ENCODE assay signal across 25 cellular contexts in the genomic region with DNA sequence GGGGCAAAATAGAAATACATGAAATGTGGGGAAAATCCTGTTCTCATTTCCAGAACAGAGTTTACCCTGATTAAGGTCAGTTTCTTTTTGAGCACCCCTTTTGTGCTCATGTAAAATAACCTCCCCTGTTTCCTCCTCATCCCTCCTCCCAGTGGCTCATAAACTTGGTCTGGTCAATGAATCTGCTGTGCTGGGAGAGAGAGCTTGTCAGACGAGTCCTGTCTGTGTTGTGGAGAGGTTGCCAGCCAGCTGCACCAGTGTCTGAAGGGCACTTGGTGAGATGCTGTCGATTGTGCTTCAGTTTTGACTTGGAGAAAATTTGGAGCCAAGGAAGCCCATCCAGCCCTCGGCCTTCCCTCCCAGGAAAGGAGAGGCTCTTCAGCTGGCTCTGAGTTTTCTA. TPM values are rescaled to one million over a fixed set of nuclear protein-coding genes. Genes with fewer than 3 reads are reported as not detected.
DNase-seq lines count a peak whose midpoint lies in the region; ATAC-seq, FAIRE-seq and TF ChIP-seq lines count a peak whose summit lies in the region.
"Had no signal": no experiment of that assay in that cellular context is flagged by ENCODE, and none has a peak within 500 bp of the region (broad histone marks: within the 10 kb centered on the region; RNA-seq: fewer than 3 reads in every experiment).

No MANE protein-coding gene starts in this region.

- no peak overlapping the region for H3K27ac ChIP-seq in HepG2 (ENCODE audit: extremely low read length, insufficient read depth, low read length)
- H3K27ac ChIP-seq in right lobe of liver = no peak overlapping the region
- H3K27ac ChIP-seq in mesenchymal stem cell (ENCODE audit: low read length, poor library complexity, severe bottlenecking) = no peak overlapping the region
- H3K27ac ChIP-seq: 22Rv1, GM23248, Peyer's patch had no signal

- H3K79me1 ChIP-seq in mesenchymal stem cell (replicated peaks; ENCODE audit: low read length, poor library complexity, severe bottlenecking) = no peaks in the 10 kb centered on the region

- TF ChIP-seq EP300 in HepG2 (IDR thresholded peaks at IDR 0.05; ENCODE audit: low read depth in 2 of 2, low read length in 2 of 2) = no peak
- no peak for TF ChIP-seq EP300 in HepG2 (CRISPR knock-in tag; IDR thresholded peaks at IDR 0.05; ENCODE audit: borderline replicate concordance)

- H3K23ac ChIP-seq in mesenchymal stem cell (ENCODE audit: low read length in 2 of 2) = no peak overlapping the region

- H3K79me2 ChIP-seq in HepG2 (ENCODE audit: insufficient read depth, low read length) = no peaks in the 10 kb centered on the region

- CTCF ChIA-PET in HepG2 (lab: Yijun Ruan, JAX; ENCODE audit: low intra/inter-chr PET ratio, low total read pairs) = no interaction called here

- no peak overlapping the region for H2AK5ac ChIP-seq in mesenchymal stem cell (ENCODE audit: low read length, severe bottlenecking)

- H3K4me3 ChIP-seq in HepG2 (replicated peaks in 1 of 3; ENCODE audit: insufficient read depth in 1 of 3, low read depth in 2 of 3, low read length in 3 of 3) (no peak overlapping the region), right lobe of liver (no peak overlapping the region), mesenchymal stem cell (ENCODE audit: insufficient read depth in 1 of 2, low read depth in 1 of 2, low read length in 2 of 2) (no peak overlapping the region)
- H3K4me3 ChIP-seq: GM23248, HAP-1, MG63, Peyer's patch had no signal

- H4K91ac ChIP-seq in mesenchymal stem cell (ENCODE audit: low read length) = no peak overlapping the region

- no TSS peak for BruUV-seq in HepG2 (replicated peaks; lab: Mats Ljungman, UMichigan)

- peaks cover 59 to 99% of the 10 kb centered on the region in 2 experiments for H3K36me3 ChIP-seq in HepG2 (replicated peaks in 1 of 2; ENCODE audit: control insufficient read depth in 1 of 2, insufficient read depth in 2 of 2, low read length in 2 of 2)
- no peaks in the 10 kb centered on the region for H3K36me3 ChIP-seq in right lobe of liver
- peaks cover 0 to 6% of the 10 kb centered on the region in 2 experiments for H3K36me3 ChIP-seq in mesenchymal stem cell (ENCODE audit: control insufficient read depth in 1 of 2, insufficient read depth in 2 of 2, low read depth in 1 of 2, low read length in 2 of 2)
- H3K36me3 ChIP-seq: HAP-1, MG63, Peyer's patch had no signal

- TF ChIP-seq CTCF in HepG2 (CRISPR knock-in tag; IDR thresholded peaks at IDR 0.05) (no peak), right lobe of liver (IDR thresholded peaks at IDR 0.05) (no peak)

- no peak overlapping the region for H3K18ac ChIP-seq in mesenchymal stem cell (ENCODE audit: low read depth in 1 of 2, low read length in 2 of 2)

- WGBS in HepG2 (ENCODE audit: low lambda C conversion rate) = 86% methylated on average over 3 of the region's 3 CpGs
- WGBS in right lobe of liver (ENCODE audit: insufficient coverage, low coverage, low lambda C conversion rate, missing lambda C conversion rate) = 53% methylated on average over 2 of the region's 3 CpGs
- WGBS in mesenchymal stem cell = 75% methylated on average over 3 of the region's 3 CpGs

- no peaks in the 10 kb centered on the region; the same call in 1 of the 2 replicates for H4K20me1 ChIP-seq in HepG2 (ENCODE audit: insufficient read depth, low read length)

- H4K8ac ChIP-seq in mesenchymal stem cell (ENCODE audit: low read length) = no peak overlapping the region

- peak; percentile 5 for DNase-seq in DMS153 (lab: John Stamatoyannopoulos, UW)
- DNase-seq in DMS153 treated with DMSO at 0.1 percent for 48 hours (lab: John Stamatoyannopoulos, UW; ENCODE audit: unreplicated experiment) = no peak
- DNase-seq in HepG2 (ENCODE audit: low spot score) = no peak
- no peak for DNase-seq in right lobe of liver
- DNase-seq in mesenchymal stem cell = no peak
- DNase-seq in MV-4-11 (lab: John Stamatoyannopoulos, UW) = no peak
- DNase-seq in SIG-M5 (lab: John Stamatoyannopoulos, UW) = no peak
- DNase-seq: AML-193; GF-D8; GM23248; Karpas-422; MG63; NCI-H1092; NCI-H146; NCI-H2107; NCI-H69; NK-92 treated with Interleukin-12 subunit alpha and Interleukin-12 subunit beta, amount 100 ng/mL, for 24 hours; Peyer's patch had no signal

- peak overlapping the region; percentile 9 for H2BK15ac ChIP-seq in mesenchymal stem cell (ENCODE audit: low read depth, poor library complexity, severe bottlenecking)

- 0 out of 4 replicates have a peak, but pooled peaks of 1 of the 2 experiments have one; percentile 9 for TF ChIP-seq POLR2A in HepG2 (IDR thresholded peaks at IDR 0.05; ENCODE audit: insufficient read depth in 1 of 2, low read depth in 2 of 2, low read length in 2 of 2)
- TF ChIP-seq POLR2A in right lobe of liver (IDR thresholded peaks at IDR 0.05) = no peak

- FAIRE-seq in HepG2 (lab: Jason Lieb, UNC) = no peak
- FAIRE-seq: GM19239, HTR-8/SVneo had no signal

- no peak overlapping the region for H3K4ac ChIP-seq in mesenchymal stem cell (ENCODE audit: low read depth in 1 of 2, low read length in 2 of 2)

- H3K27me3 ChIP-seq in HepG2 (ENCODE audit: control insufficient read depth in 1 of 2, insufficient read depth in 2 of 2, low read length in 2 of 2) = no peaks in the 10 kb centered on the region
- H3K27me3 ChIP-seq in right lobe of liver = no peaks in the 10 kb centered on the region
- peaks cover 0 to 7% of the 10 kb centered on the region in 2 experiments for H3K27me3 ChIP-seq in mesenchymal stem cell (ENCODE audit: control insufficient read depth in 1 of 2, insufficient read depth in 1 of 2, low read length in 2 of 2)
- H3K27me3 ChIP-seq: MG63, Peyer's patch had no signal

- no peak overlapping the region for H2BK120ac ChIP-seq in mesenchymal stem cell (ENCODE audit: low read depth, low read length)

- in situ Hi-C loops in HepG2 (cut with HindIII; ENCODE audit: extremely low pct_ligation_motif_present, low pct_unique_long_range_greater_than_20kb) = no loop called here

- POLR2A ChIA-PET in HepG2 (lab: Yijun Ruan, JAX) = no interaction called here

- H3K9ac ChIP-seq in HepG2 (ENCODE audit: insufficient read depth, low read depth, low read length) = no peak overlapping the region
- no peak overlapping the region for H3K9ac ChIP-seq in mesenchymal stem cell (ENCODE audit: low read length)
- H3K9ac ChIP-seq: GM23248 had no signal

- no peak for ATAC-seq in HepG2
- no peak for ATAC-seq in right lobe of liver
- no peak for ATAC-seq in GM21381 (IDR thresholded peaks at IDR 0.05; ENCODE audit: unreplicated experiment)

- no peak for TF ChIP-seq RAD21 in HepG2 (CRISPR knock-in tag; IDR thresholded peaks at IDR 0.05)

- H3K4me2 ChIP-seq in HepG2 (ENCODE audit: low read depth, low read length) (no peak overlapping the region), mesenchymal stem cell (ENCODE audit: low read length, poor library complexity, severe bottlenecking) (no peak overlapping the region)

- no peaks in the 10 kb centered on the region for H3K4me1 ChIP-seq in HepG2 (ENCODE audit: insufficient read depth, low read length)
- no peaks in the 10 kb centered on the region for H3K4me1 ChIP-seq in right lobe of liver
- H3K4me1 ChIP-seq in mesenchymal stem cell (ENCODE audit: control insufficient read depth, insufficient read depth, low read depth, low read length) = no peaks in the 10 kb centered on the region
- H3K4me1 ChIP-seq: HAP-1, Peyer's patch had no signal

- H2BK12ac ChIP-seq in mesenchymal stem cell (ENCODE audit: low read length in 2 of 2) = no peak overlapping the region

- no peak overlapping the region for H2BK5ac ChIP-seq in mesenchymal stem cell (ENCODE audit: low read depth, low read length, poor library complexity, severe bottlenecking)

- no peak overlapping the region for H2AFZ ChIP-seq in HepG2 (ENCODE audit: low read length)
- H2AFZ ChIP-seq in mesenchymal stem cell (ENCODE audit: low read depth, low read length) = no peak overlapping the region
- H2AFZ ChIP-seq: GM23248 had no signal

- intact Hi-C loops in HepG2 (cut with micrococcal nuclease; ENCODE audit: unreplicated experiment) (no loop called here), right lobe of liver (cut with DNase I) (no loop called here)

- H3K9me3 ChIP-seq in HepG2 (ENCODE audit: low read length) (no peaks in the 10 kb centered on the region), right lobe of liver (no peaks in the 10 kb centered on the region), mesenchymal stem cell (ENCODE audit: control insufficient read depth, low read length) (peaks cover under 1% of the 10 kb centered on the region)
- H3K9me3 ChIP-seq: HAP-1, MG63, Peyer's patch had no signal

- H3K14ac ChIP-seq in mesenchymal stem cell (ENCODE audit: low read length in 2 of 2) = no peak overlapping the region

TF ChIP-seq in HepG2, 621 proteins besides CTCF, POLR2A, EP300 and RAD21:
- TF ChIP-seq RBM22 (optimal IDR thresholded peaks at IDR 0.05; ENCODE audit: low read length) = peak; percentile 42
- no peak for TF ChIP-seq CENPX (CRISPR knock-in tag; IDR thresholded peaks at IDR 0.05)

RNA-seq across cellular contexts. Expression of a gene that starts 48.5 kb away (rescaled TPM):
- total RNA-seq in HepG2 (2016; rRNA removed; fragmentation: Illumina TruSeq; extraction: Trizol) = not detected in 2 replicates
- not detected in 2 replicates for total RNA-seq in HepG2 (2016; cell fraction: cytosol; rRNA removed; fragmentation: Illumina TruSeq; extraction: Trizol; ENCODE audit: low read depth)
- total RNA-seq in HepG2 (2016; cell fraction: insoluble cytoplasmic fraction; rRNA removed; fragmentation: Illumina TruSeq; extraction: Trizol) = not detected in 2 replicates
- total RNA-seq in HepG2 (2016; cell fraction: membrane; rRNA removed; fragmentation: Illumina TruSeq; extraction: Trizol) = not detected in 2 replicates
- total RNA-seq in HepG2 (2016; cell fraction: nucleus; rRNA removed; fragmentation: Illumina TruSeq; extraction: Trizol) = not detected in 2 replicates
- not detected in 2 replicates for polyA plus RNA-seq in HepG2 (2011; rRNA removed)
- not detected in 2 replicates for polyA plus RNA-seq in HepG2 (2011; cell fraction: cytosol; rRNA removed)
- polyA plus RNA-seq in HepG2 (2011; cell fraction: nucleus; rRNA removed) = not detected in 2 replicates
- polyA plus RNA-seq in HepG2 (2012) = not detected in 2 replicates
- not detected in 2 replicates for polyA plus RNA-seq in HepG2 (2016; cell fraction: cytosol; fragmentation: Illumina TruSeq; extraction: Trizol; ENCODE audit: low read depth)
- polyA plus RNA-seq in HepG2 (2016; cell fraction: insoluble cytoplasmic fraction; fragmentation: Illumina TruSeq; extraction: Trizol; ENCODE audit: low read depth) = not detected in 2 replicates
- not detected in 2 replicates for polyA plus RNA-seq in HepG2 (2016; cell fraction: membrane; fragmentation: Illumina TruSeq; extraction: Trizol; ENCODE audit: low read depth)
- not detected in 2 replicates for polyA plus RNA-seq in HepG2 (2016; cell fraction: nucleus; fragmentation: Illumina TruSeq; extraction: Trizol; ENCODE audit: insufficient read depth, low read depth)
- not detected in 2 replicates for polyA minus RNA-seq in HepG2 (2011; rRNA and poly(A)+ RNA removed; ENCODE audit: low replicate concordance)
- not detected in 2 replicates for polyA minus RNA-seq in HepG2 (2011; cell fraction: cytosol; rRNA and poly(A)+ RNA removed)
- polyA minus RNA-seq in HepG2 (2011; cell fraction: nucleus; rRNA and poly(A)+ RNA removed) = not detected in 2 replicates
- total RNA-seq in right lobe of liver = not detected
- not detected for polyA plus RNA-seq in mesenchymal stem cell (2013, experiment 1 of 2)
- not detected for polyA plus RNA-seq in mesenchymal stem cell (2013, experiment 2 of 2)
- total RNA-seq: GM23248, Peyer's patch had no signal
- polyA plus RNA-seq: CD14-positive monocyte, GM23248, IgD-negative memory B cell had no signal
